ENCODE assay signal across 25 cellular contexts in the genomic region with DNA sequence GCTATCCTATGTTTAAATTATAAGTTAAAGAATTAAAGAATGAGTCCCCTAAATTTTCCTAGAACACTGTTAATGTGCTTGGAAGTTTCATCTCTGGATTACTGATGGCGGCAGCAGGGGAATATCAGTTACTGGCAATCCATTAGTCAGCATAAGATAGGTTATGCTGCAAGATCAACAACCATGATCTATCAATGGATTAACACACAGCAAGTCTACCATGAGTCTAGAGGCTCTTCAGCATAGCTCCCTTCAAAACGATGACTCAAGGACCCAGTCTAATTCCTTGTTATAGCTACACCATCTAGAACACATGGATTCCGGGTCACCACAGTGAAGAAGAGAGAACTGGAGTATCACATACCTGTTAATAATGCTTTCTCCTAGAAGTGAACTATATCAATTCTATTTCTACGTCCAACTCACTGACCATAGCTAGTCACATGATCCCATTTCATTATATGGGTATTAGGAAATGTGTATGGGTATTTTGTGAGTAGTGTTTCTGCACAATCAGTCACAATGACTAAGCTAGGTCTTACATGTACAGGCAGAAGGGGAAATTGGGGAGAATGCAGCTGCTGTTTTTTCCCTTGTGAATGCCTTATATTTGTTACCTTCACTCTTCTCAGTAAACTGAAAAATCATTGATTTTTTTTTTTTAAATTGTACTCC.
"Had no signal": no experiment of that assay in that cellular context is flagged by ENCODE, and none has a peak within 500 bp of the region (broad histone marks: within the 10 kb centered on the region; RNA-seq: fewer than 3 reads in every experiment).

No MANE protein-coding gene starts in this region.

- H3K36me3 ChIP-seq: colonic mucosa, gastroesophageal sphincter, heart right ventricle, left lung, neural progenitor cell, right atrium auricular region, sigmoid colon, spleen, tibial artery, upper lobe of left lung had no signal

- DNase-seq: colonic mucosa; effector CD8-positive, alpha-beta T cell; endodermal cell; erythroblast; foreskin fibroblast; heart right ventricle; hippocampal formation; left cardiac atrium; left lung; midbrain; naive thymus-derived CD4-positive, alpha-beta T cell; sigmoid colon; spleen; stimulated activated CD4-positive, alpha-beta T cell treated with anti-CD3 and anti-CD28 coated beads, Interleukin-4, amount 100 ng/mL, for 4 hours; stimulated activated naive CD8-positive, alpha-beta T cell treated with anti-CD3 and anti-CD28 coated beads, Interleukin-15, Interleukin-2, amounts not matched to agents 100 U/mL and 50 U/mL, for 24 hours; substantia nigra; testis; tibial artery; upper lobe of left lung had no signal

- H3K9me3 ChIP-seq: colonic mucosa, gastroesophageal sphincter, heart right ventricle, left lung, right atrium auricular region, spleen, testis, tibial artery, upper lobe of left lung had no signal

- H3K27me3 ChIP-seq: colonic mucosa, gastroesophageal sphincter, heart right ventricle, neural progenitor cell, right atrium auricular region, sigmoid colon, spleen, testis, tibial artery, upper lobe of left lung had no signal

- H3K4me1 ChIP-seq: colonic mucosa, gastroesophageal sphincter, left lung, neural progenitor cell, parathyroid adenoma, right atrium auricular region, spleen, testis, upper lobe of left lung had no signal

- H3K4me2 ChIP-seq: neural progenitor cell had no signal

- H3K9ac ChIP-seq: neural progenitor cell, parathyroid adenoma had no signal

- H3K79me2 ChIP-seq: parathyroid adenoma had no signal

- H3K4me3 ChIP-seq: colonic mucosa, gastroesophageal sphincter, heart right ventricle, left lung, neural progenitor cell, right atrium auricular region, sigmoid colon, spleen, testis, tibial artery, upper lobe of left lung had no signal

- H2AFZ ChIP-seq: neural progenitor cell, parathyroid adenoma had no signal

- H3K27ac ChIP-seq: colonic mucosa, gastroesophageal sphincter, heart right ventricle, left lung, neural progenitor cell, parathyroid adenoma, right atrium auricular region, sigmoid colon, spleen, testis, tibial artery, upper lobe of left lung had no signal

- FAIRE-seq: islet of Langerhans, urothelium cell line had no signal
